ENCODE assay signal across 9 cellular contexts in the genomic region with DNA sequence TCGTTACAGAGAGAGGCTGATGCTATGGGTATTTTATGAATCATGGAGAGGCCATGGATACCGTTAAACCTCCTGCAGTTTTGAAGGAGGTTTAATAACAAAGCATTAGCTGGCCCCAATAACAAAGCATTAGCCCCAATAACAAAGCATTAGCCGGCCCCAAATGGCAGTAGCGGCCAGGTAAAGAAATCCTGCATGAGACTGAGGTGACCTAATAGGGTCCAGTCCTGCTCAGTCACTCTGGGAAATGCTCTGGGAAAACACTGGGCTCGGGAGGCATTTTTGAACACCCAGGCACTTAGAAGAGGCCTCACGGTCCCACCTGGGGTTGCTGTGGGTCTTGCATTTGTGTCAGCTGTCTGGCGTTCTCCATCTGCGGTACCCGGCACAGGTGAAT. TPM values are rescaled to one million over a fixed set of nuclear protein-coding genes. Genes with fewer than 3 reads are reported as not detected.
A peak's percentile ranks its signal among the peaks of the same experiment; 100 is the strongest.
DNase-seq lines count a peak whose midpoint lies in the region; ATAC-seq and TF ChIP-seq lines count a peak whose summit lies in the region.
"Had no signal": no experiment of that assay in that cellular context is flagged by ENCODE, and none has a peak within 500 bp of the region (broad histone marks: within the 10 kb centered on the region; RNA-seq: fewer than 3 reads in every experiment).

No MANE protein-coding gene starts in this region.

- intact Hi-C loops in activated naive CD4-positive, alpha-beta T cell treated with anti-CD3 and anti-CD28 coated beads for 36 hours (cut with micrococcal nuclease): loop anchor here (2.0 kb wide), 1 partner anchor 18 kb away; no protein-coding TSS in a partner anchor
- intact Hi-C loops in tibial artery (cut with DNase I; ENCODE audit: low total_unique reads): loop anchor here (10.0 kb wide), 1 partner anchor 92 kb away; no protein-coding TSS in a partner anchor

- peak overlapping the region; percentile 48 for H3K4me3 Mint-ChIP-seq in activated naive CD4-positive, alpha-beta T cell treated with anti-CD3 and anti-CD28 coated beads for 36 hours
- peak overlapping the region in 3 of 5 experiments; percentile 46 to 61 (median 60) for H3K4me3 Mint-ChIP-seq in brain
- H3K4me3 Mint-ChIP-seq in memory B cell: peak overlapping the region; percentile 56

- H3K36me3 Mint-ChIP-seq in activated naive CD4-positive, alpha-beta T cell treated with anti-CD3 and anti-CD28 coated beads for 36 hours (ENCODE audit: low read depth): no peaks in the 10 kb centered on the region
- H3K36me3 Mint-ChIP-seq in brain (no peaks in the 10 kb centered on the region), memory B cell (no peaks in the 10 kb centered on the region)

- no peaks in the 10 kb centered on the region for H3K9me3 ChIP-seq in tibial artery

- ATAC-seq in memory B cell (ENCODE audit: low read depth) (no peak), HG02870 (IDR thresholded peaks at IDR 0.05; ENCODE audit: unreplicated experiment) (no peak)

- TF ChIP-seq CTCF in brain (conservative IDR thresholded peaks at IDR 0.05) (no peak), tibial artery (IDR thresholded peaks at IDR 0.05) (no peak)

- H3K27me3 ChIP-seq in tibial artery: no peaks in the 10 kb centered on the region

- H3K27ac ChIP-seq in tibial artery: peak overlapping the region; percentile 72 to 82
- H3K27ac ChIP-seq: C4-2B had no signal

- DNase-seq in activated naive CD4-positive, alpha-beta T cell treated with anti-CD3 and anti-CD28 coated beads for 36 hours: no peak
- DNase-seq in activated naive CD4-positive, alpha-beta T cell treated with anti-CD3 and anti-CD28 coated beads, Interleukin-2, amount 50 U/mL, for 16 hours: no peak
- DNase-seq in memory B cell (ENCODE audit: low spot score in 2 of 2) (no peak), tibial artery (no peak), DMS79 (lab: John Stamatoyannopoulos, UW) (no peak), mesenteric fat pad (ENCODE audit: low spot score) (no peak)

- H3K27ac Mint-ChIP-seq in activated naive CD4-positive, alpha-beta T cell treated with anti-CD3 and anti-CD28 coated beads for 36 hours: no peak overlapping the region
- H3K27ac Mint-ChIP-seq in brain (no peak overlapping the region), memory B cell (no peak overlapping the region)

- H3K4me1 Mint-ChIP-seq in activated naive CD4-positive, alpha-beta T cell treated with anti-CD3 and anti-CD28 coated beads for 36 hours (ENCODE audit: low read depth): peaks cover 16% of the 10 kb centered on the region
- no peaks in the 10 kb centered on the region for H3K4me1 Mint-ChIP-seq in brain
- H3K4me1 Mint-ChIP-seq in memory B cell: peaks cover 30% of the 10 kb centered on the region

- no peaks in the 10 kb centered on the region for H3K9me3 Mint-ChIP-seq in activated naive CD4-positive, alpha-beta T cell treated with anti-CD3 and anti-CD28 coated beads for 36 hours
- peaks cover 0 to 6% (median 0%) of the 10 kb centered on the region in 5 experiments for H3K9me3 Mint-ChIP-seq in brain
- H3K9me3 Mint-ChIP-seq in memory B cell: no peaks in the 10 kb centered on the region

- no peaks in the 10 kb centered on the region for H3K36me3 ChIP-seq in tibial artery

- CTCF ChIA-PET in activated naive CD4-positive, alpha-beta T cell treated with anti-CD3 and anti-CD28 coated beads for 36 hours (lab: Charles Lee): interaction anchor here (0.6 to 1.0 kb wide), 3 partner anchors 88 to 361 kb away, joined by 3 to 4 read pairs (median 3); no protein-coding TSS in a partner anchor

- H3K27me3 Mint-ChIP-seq in activated naive CD4-positive, alpha-beta T cell treated with anti-CD3 and anti-CD28 coated beads for 36 hours (ENCODE audit: low read depth): no peaks in the 10 kb centered on the region
- H3K27me3 Mint-ChIP-seq in brain: peaks cover 76% of the 10 kb centered on the region
- no peaks in the 10 kb centered on the region for H3K27me3 Mint-ChIP-seq in memory B cell

- H3K4me3 ChIP-seq in tibial artery: peak overlapping the region; percentile 67 to 75

- H3K4me1 ChIP-seq in tibial artery: peaks cover 0 to 35% (median 20%) of the 10 kb centered on the region in 4 donors

RNA-seq across cellular contexts. Expression of gene RIN3, which starts 0.8 kb away (rescaled TPM):
- 10 to 100 TPM; 15.8 to 16.0 TPM for total RNA-seq in activated naive CD4-positive, alpha-beta T cell treated with anti-CD3 and anti-CD28 coated beads for 36 hours
- polyA plus RNA-seq in brain (ENCODE audit: insufficient read depth, low read depth, low replicate concordance): 4.5 TPM
- 38.0 TPM for total RNA-seq in mesenteric fat pad
